In the genomic region with DNA sequence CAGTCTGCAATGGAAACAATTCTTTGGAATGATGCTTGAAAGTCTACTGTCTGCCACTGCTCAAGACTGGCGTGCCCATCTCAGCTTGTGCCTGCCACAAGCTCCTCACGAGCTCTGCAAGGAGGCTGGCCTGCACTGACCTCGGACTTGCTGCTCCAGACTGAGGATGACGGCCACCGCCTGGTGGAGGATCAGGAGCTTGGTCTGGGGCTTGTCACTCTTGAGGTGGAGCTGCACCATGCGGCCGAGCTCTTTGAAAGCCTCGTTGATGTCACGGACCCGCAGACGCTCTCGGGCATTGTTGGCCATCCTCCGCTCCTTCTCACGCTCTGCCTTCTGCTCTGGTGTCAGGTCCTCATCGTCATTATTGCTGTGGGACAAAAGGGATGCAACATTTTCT, we compare ENCODE assay signal across 1 cellular context.
TF ChIP-seq lines count a peak whose summit lies in the region.

No MANE protein-coding gene starts in this region.

TF ChIP-seq in H1, 55 proteins besides CTCF, POLR2A, EP300 and RAD21 (continued from another document):
- TF ChIP-seq BRCA1 (IDR thresholded peaks at IDR 0.05; ENCODE audit: low read depth, low read length): no peak
- no peak for TF ChIP-seq SP4 (IDR thresholded peaks at IDR 0.05; ENCODE audit: low read length)
- no peak for TF ChIP-seq SIX5 (IDR thresholded peaks at IDR 0.05; ENCODE audit: low read depth, low read length)
- no peak for TF ChIP-seq ASH2L (IDR thresholded peaks at IDR 0.05; ENCODE audit: low read length)
- TF ChIP-seq YY1 (IDR thresholded peaks at IDR 0.05; ENCODE audit: low read depth, low read length): no peak
- TF ChIP-seq, protein P1, sequence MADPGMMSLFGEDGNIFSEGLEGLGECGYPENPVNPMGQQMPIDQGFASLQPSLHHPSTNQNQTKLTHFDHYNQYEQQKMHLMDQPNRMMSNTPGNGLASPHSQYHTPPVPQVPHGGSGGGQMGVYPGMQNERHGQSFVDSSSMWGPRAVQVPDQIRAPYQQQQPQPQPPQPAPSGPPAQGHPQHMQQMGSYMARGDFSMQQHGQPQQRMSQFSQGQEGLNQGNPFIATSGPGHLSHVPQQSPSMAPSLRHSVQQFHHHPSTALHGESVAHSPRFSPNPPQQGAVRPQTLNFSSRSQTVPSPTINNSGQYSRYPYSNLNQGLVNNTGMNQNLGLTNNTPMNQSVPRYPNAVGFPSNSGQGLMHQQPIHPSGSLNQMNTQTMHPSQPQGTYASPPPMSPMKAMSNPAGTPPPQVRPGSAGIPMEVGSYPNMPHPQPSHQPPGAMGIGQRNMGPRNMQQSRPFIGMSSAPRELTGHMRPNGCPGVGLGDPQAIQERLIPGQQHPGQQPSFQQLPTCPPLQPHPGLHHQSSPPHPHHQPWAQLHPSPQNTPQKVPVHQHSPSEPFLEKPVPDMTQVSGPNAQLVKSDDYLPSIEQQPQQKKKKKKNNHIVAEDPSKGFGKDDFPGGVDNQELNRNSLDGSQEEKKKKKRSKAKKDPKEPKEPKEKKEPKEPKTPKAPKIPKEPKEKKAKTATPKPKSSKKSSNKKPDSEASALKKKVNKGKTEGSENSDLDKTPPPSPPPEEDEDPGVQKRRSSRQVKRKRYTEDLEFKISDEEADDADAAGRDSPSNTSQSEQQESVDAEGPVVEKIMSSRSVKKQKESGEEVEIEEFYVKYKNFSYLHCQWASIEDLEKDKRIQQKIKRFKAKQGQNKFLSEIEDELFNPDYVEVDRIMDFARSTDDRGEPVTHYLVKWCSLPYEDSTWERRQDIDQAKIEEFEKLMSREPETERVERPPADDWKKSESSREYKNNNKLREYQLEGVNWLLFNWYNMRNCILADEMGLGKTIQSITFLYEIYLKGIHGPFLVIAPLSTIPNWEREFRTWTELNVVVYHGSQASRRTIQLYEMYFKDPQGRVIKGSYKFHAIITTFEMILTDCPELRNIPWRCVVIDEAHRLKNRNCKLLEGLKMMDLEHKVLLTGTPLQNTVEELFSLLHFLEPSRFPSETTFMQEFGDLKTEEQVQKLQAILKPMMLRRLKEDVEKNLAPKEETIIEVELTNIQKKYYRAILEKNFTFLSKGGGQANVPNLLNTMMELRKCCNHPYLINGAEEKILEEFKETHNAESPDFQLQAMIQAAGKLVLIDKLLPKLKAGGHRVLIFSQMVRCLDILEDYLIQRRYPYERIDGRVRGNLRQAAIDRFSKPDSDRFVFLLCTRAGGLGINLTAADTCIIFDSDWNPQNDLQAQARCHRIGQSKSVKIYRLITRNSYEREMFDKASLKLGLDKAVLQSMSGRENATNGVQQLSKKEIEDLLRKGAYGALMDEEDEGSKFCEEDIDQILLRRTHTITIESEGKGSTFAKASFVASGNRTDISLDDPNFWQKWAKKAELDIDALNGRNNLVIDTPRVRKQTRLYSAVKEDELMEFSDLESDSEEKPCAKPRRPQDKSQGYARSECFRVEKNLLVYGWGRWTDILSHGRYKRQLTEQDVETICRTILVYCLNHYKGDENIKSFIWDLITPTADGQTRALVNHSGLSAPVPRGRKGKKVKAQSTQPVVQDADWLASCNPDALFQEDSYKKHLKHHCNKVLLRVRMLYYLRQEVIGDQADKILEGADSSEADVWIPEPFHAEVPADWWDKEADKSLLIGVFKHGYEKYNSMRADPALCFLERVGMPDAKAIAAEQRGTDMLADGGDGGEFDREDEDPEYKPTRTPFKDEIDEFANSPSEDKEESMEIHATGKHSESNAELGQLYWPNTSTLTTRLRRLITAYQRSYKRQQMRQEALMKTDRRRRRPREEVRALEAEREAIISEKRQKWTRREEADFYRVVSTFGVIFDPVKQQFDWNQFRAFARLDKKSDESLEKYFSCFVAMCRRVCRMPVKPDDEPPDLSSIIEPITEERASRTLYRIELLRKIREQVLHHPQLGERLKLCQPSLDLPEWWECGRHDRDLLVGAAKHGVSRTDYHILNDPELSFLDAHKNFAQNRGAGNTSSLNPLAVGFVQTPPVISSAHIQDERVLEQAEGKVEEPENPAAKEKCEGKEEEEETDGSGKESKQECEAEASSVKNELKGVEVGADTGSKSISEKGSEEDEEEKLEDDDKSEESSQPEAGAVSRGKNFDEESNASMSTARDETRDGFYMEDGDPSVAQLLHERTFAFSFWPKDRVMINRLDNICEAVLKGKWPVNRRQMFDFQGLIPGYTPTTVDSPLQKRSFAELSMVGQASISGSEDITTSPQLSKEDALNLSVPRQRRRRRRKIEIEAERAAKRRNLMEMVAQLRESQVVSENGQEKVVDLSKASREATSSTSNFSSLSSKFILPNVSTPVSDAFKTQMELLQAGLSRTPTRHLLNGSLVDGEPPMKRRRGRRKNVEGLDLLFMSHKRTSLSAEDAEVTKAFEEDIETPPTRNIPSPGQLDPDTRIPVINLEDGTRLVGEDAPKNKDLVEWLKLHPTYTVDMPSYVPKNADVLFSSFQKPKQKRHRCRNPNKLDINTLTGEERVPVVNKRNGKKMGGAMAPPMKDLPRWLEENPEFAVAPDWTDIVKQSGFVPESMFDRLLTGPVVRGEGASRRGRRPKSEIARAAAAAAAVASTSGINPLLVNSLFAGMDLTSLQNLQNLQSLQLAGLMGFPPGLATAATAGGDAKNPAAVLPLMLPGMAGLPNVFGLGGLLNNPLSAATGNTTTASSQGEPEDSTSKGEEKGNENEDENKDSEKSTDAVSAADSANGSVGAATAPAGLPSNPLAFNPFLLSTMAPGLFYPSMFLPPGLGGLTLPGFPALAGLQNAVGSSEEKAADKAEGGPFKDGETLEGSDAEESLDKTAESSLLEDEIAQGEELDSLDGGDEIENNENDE (IDR thresholded peaks at IDR 0.05; ENCODE audit: insufficient replicate concordance, low read length): no peak
- TF ChIP-seq CTBP2 (IDR thresholded peaks at IDR 0.05; ENCODE audit: borderline replicate concordance, insufficient read depth, insufficient read length, low read length): no peak
